In the genomic region with DNA sequence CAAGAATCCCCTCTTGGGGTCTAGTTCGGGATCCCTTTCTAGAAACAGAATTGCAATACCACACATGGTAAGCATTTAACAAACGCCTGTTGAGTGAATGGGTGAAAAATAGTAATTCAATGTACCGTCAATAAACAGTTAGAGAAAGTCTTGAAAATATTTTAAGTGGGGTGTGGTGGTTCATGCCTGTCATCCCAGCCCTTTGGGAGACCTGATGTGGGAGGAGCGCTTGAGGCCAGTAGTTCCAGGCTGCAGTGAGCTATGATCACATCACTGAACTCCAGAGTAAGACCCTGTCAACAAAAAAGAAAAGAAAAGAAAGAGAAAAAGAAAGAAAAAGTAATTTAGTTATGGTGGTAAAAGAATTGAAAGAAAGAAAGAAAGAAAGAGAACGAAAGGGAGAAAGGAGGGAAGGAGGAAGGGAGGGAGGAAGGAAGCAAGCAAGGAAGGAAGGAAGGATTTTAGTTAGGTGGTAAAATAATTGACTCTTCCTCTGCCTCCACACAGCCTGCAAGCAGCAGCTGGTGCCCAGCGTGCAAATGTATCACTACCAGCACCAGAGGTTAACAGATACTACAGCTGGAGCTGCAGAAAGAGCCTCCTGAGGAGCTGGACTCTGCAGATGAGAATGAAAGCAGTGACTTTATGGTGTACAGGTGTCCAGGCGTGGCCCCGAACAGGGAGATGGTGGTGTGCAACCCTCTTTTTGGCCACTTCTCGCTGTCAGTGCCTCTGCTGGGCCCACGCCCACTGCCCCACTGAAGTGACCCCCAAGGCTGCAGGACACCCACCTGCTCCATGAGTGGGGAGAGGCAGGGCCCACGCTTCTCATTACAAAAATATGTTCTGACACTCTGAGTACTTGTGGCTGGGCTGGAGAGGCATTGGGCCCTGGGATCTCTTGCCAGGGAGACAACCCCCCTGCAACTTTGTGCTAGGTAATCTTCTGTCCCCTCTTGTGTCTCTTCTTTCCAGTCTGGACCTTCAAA, we compare ENCODE assay signal across 23 cellular contexts.
"Had no signal": no experiment of that assay in that cellular context is flagged by ENCODE, and none has a peak within 500 bp of the region (broad histone marks: within the 10 kb centered on the region; RNA-seq: fewer than 3 reads in every experiment).

No MANE protein-coding gene starts in this region.

- DNase-seq: activated CD4-positive, alpha-beta T cell treated with anti-CD3 and anti-CD28 coated beads for 1 hour; activated CD4-positive, alpha-beta T cell treated with anti-CD3 and anti-CD28 coated beads, Interleukin-2, amount 50 U/mL, for 1 hour; activated naive CD4-positive, alpha-beta T cell; activated naive CD8-positive, alpha-beta T cell treated with anti-CD3 and anti-CD28 coated beads, Interleukin-2, amount 10 ng/mL, durations not matched to agents 7 days and 5 days; activated T-cell treated with anti-CD3 and anti-CD28 coated beads, Interleukin-2, amount 50 U/mL, for 1 hour; amniotic stem cell; cortex of kidney; heart right ventricle; left colon; mucosa of descending colon; nucleus accumbens; small intestine; stimulated activated CD4-positive, alpha-beta T cell treated with anti-CD3 and anti-CD28 coated beads, Interleukin-15, amount 100 ng/mL, for 24 hours; T-helper 9 cell; testis; trophoblast cell; uterus had no signal

- H3K9me3 Mint-ChIP-seq: activated naive CD8-positive, alpha-beta T cell treated with anti-CD3 and anti-CD28 coated beads, Interleukin-2, amount 10 ng/mL, durations not matched to agents 7 days and 5 days; activated T-helper 2 cell treated with anti-CD3 and anti-CD28 coated beads, Interferon-gamma antibody, Interleukin-2, Interleukin-4, amounts not matched to agents 10 μg/mL and 5 μg/mL and 100 μg/mL, durations not matched to agents 14 hours and 24 hours and 36 hours; memory B cell; stimulated activated memory B cell treated with anti-CD40 and anti-IgM and Interleukin-4, amounts not matched to agents 10 μg/mL and 1 μg/mL and 100 μg/mL, for 72 hours had no signal

- H3K27ac ChIP-seq: breast epithelium, heart right ventricle, testis, uterus had no signal

- FAIRE-seq: keratinocyte, small intestine had no signal

- H3K27ac Mint-ChIP-seq: activated naive CD8-positive, alpha-beta T cell treated with anti-CD3 and anti-CD28 coated beads, Interleukin-2, amount 10 ng/mL, durations not matched to agents 7 days and 5 days; activated T-helper 2 cell treated with anti-CD3 and anti-CD28 coated beads, Interferon-gamma antibody, Interleukin-2, Interleukin-4, amounts not matched to agents 10 μg/mL and 5 μg/mL and 100 μg/mL, durations not matched to agents 14 hours and 24 hours and 36 hours; memory B cell; stimulated activated memory B cell treated with anti-CD40 and anti-IgM and Interleukin-4, amounts not matched to agents 10 μg/mL and 1 μg/mL and 100 μg/mL, for 72 hours had no signal

- H3K4me1 ChIP-seq: breast epithelium, uterus had no signal

- H3K4me3 ChIP-seq: breast epithelium, heart right ventricle, mucosa of descending colon, testis, uterus had no signal

- H3K36me3 ChIP-seq: breast epithelium, heart right ventricle, uterus had no signal

- H3K36me3 Mint-ChIP-seq: activated naive CD8-positive, alpha-beta T cell treated with anti-CD3 and anti-CD28 coated beads, Interleukin-2, amount 10 ng/mL, durations not matched to agents 7 days and 5 days; memory B cell; stimulated activated memory B cell treated with anti-CD40 and anti-IgM and Interleukin-4, amounts not matched to agents 10 μg/mL and 1 μg/mL and 100 μg/mL, for 72 hours had no signal

- H3K4me3 Mint-ChIP-seq: activated naive CD8-positive, alpha-beta T cell treated with anti-CD3 and anti-CD28 coated beads, Interleukin-2, amount 10 ng/mL, durations not matched to agents 7 days and 5 days; memory B cell; stimulated activated memory B cell treated with anti-CD40 and anti-IgM and Interleukin-4, amounts not matched to agents 10 μg/mL and 1 μg/mL and 100 μg/mL, for 72 hours had no signal

- H3K27me3 ChIP-seq: breast epithelium, heart right ventricle, testis, uterus had no signal

- ATAC-seq: heart right ventricle; left colon; mucosa of descending colon; sciatic nerve; stimulated activated memory B cell treated with anti-CD40 and anti-IgM and Interleukin-4, amounts not matched to agents 10 μg/mL and 1 μg/mL and 100 μg/mL, for 72 hours had no signal

- H3K9me3 ChIP-seq: breast epithelium, heart right ventricle, mucosa of descending colon, testis, uterus had no signal

- H3K4me1 Mint-ChIP-seq: stimulated activated memory B cell treated with anti-CD40 and anti-IgM and Interleukin-4, amounts not matched to agents 10 μg/mL and 1 μg/mL and 100 μg/mL, for 72 hours had no signal
